In genomic region chr1:8536521-8536920, GRCh38 we compare ENCODE assay signal across 20 cellular contexts.
DNase-seq lines count a peak whose midpoint lies in the region; ATAC-seq and TF ChIP-seq lines count a peak whose summit lies in the region.
"Had no signal": no experiment of that assay in that cellular context is flagged by ENCODE, and none has a peak within 500 bp of the region (broad histone marks: within the 10 kb centered on the region; RNA-seq: fewer than 3 reads in every experiment).

No MANE protein-coding gene starts in this region.

- H3K27ac ChIP-seq in cardiac muscle cell (peak overlapping the region; percentile 45), smooth muscle cell (ENCODE audit: low read depth) (no peak overlapping the region)
- H3K27ac ChIP-seq: A549, RWPE1 had no signal

- 96% methylated on average over 2 of the region's 2 CpGs for WGBS in smooth muscle cell (ENCODE audit: low lambda C conversion rate)

- no peak overlapping the region for H3K4me2 ChIP-seq in smooth muscle cell
- H3K4me2 ChIP-seq: A549 had no signal

- H3K79me2 ChIP-seq in smooth muscle cell (ENCODE audit: low read depth) = peaks cover 63% of the 10 kb centered on the region

- H3K4me1 ChIP-seq in cardiac muscle cell (ENCODE audit: low read depth) (no peaks in the 10 kb centered on the region), smooth muscle cell (ENCODE audit: low read depth) (no peaks in the 10 kb centered on the region)
- H3K4me1 ChIP-seq: Caco-2 had no signal

- H3K9me3 ChIP-seq in cardiac muscle cell (ENCODE audit: low read depth) (no peaks in the 10 kb centered on the region), smooth muscle cell (replicated peaks; ENCODE audit: low read depth) (no peaks in the 10 kb centered on the region)
- H3K9me3 ChIP-seq: A549, Caco-2, MG63 had no signal

- intact Hi-C loops in left ventricle myocardium superior (cut with micrococcal nuclease) = no loop called here
- intact Hi-C loops in sciatic nerve (cut with DNase I) = no loop called here

- H3F3A ChIP-seq in smooth muscle cell (ENCODE audit: low read depth) = no peaks in the 10 kb centered on the region

- DNase-seq in cardiac muscle cell (ENCODE audit: low read depth in 1 of 2, low spot score in 1 of 2) (no peak), left ventricle myocardium superior (no peak), left lobe of liver (ENCODE audit: low spot score) (no peak), sciatic nerve (ENCODE audit: low spot score) (no peak), NCI-H1930 (lab: John Stamatoyannopoulos, UW) (no peak), smooth muscle cell (lab: John Stamatoyannopoulos, UW; ENCODE audit: unreplicated experiment) (no peak)
- no peak for DNase-seq in activated CD4-positive, alpha-beta T cell treated with anti-CD3 and anti-CD28 coated beads, Interleukin-2, amount 50 U/mL, for 48 hours
- DNase-seq: Caco-2; CD4-positive, alpha-beta T cell; H7; Karpas-422; MG63; NCI-H1048; NCI-H1436; NCI-H2029; NCI-H345; NCI-H524 treated with DMSO at 0.1 percent for 48 hours; PC-3 had no signal

- H4K20me1 ChIP-seq in smooth muscle cell (ENCODE audit: low read depth) = peaks cover 42% of the 10 kb centered on the region

- H3K9ac ChIP-seq in smooth muscle cell (ENCODE audit: low read depth) = no peak overlapping the region

- H3K4me3 ChIP-seq in cardiac muscle cell (no peak overlapping the region), smooth muscle cell (no peak overlapping the region)
- H3K4me3 ChIP-seq: A549, MG63 had no signal

- no peak overlapping the region for H2AFZ ChIP-seq in smooth muscle cell (ENCODE audit: low read depth)

- ATAC-seq in left ventricle myocardium superior (no peak), left lobe of liver (peak; percentile 19), sciatic nerve (peak; percentile 73)
- ATAC-seq: A549, PC-3 had no signal

- H3K27me3 ChIP-seq in cardiac muscle cell (no peaks in the 10 kb centered on the region), smooth muscle cell (ENCODE audit: low read depth) (no peaks in the 10 kb centered on the region)
- H3K27me3 ChIP-seq: MG63 had no signal

- TF ChIP-seq CTCF in cardiac muscle cell (IDR thresholded peaks at IDR 0.05; ENCODE audit: low read depth, low read length) = no peak
- TF ChIP-seq CTCF in smooth muscle cell (IDR thresholded peaks at IDR 0.05; ENCODE audit: borderline replicate concordance, insufficient read depth, poor library complexity, severe bottlenecking) = no peak

- H3K36me3 ChIP-seq in cardiac muscle cell = peaks cover 22% of the 10 kb centered on the region
- H3K36me3 ChIP-seq in smooth muscle cell (ENCODE audit: low read depth) = no peaks in the 10 kb centered on the region
